ENCODE assay signal across 9 cellular contexts in the genomic region with DNA sequence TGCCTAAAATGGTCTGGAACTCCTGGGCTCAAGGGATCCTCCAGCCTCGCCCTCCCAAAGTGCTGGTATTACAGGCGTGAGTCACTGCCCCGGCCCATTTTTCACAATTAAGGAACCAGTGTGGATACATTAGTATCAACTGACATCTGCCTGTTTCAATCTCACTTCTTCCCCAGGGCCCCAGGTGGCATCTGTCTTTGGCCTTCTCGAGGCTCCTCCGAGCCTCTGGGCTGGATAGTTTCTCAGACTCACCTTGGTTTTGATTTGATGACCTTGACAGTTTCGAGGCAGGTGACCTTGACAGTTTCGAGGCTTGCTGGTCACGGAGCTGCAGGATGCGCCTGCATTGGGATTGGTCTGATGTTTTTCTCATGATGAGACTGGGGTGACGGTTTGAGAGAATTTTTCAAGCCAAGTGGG. TPM values are rescaled to one million over a fixed set of nuclear protein-coding genes. Genes with fewer than 3 reads are reported as not detected.
DNase-seq lines count a peak whose midpoint lies in the region; ATAC-seq and TF ChIP-seq lines count a peak whose summit lies in the region.
"Had no signal": no experiment of that assay in that cellular context is flagged by ENCODE, and none has a peak within 500 bp of the region (broad histone marks: within the 10 kb centered on the region; RNA-seq: fewer than 3 reads in every experiment).

No MANE protein-coding gene starts in this region.

- no peak for TF ChIP-seq CTCF in C4-2B (conservative IDR thresholded peaks at IDR 0.05)

- peak overlapping the region; percentile 78 for H3K27ac ChIP-seq in C4-2B

- ATAC-seq in GM21381 (IDR thresholded peaks at IDR 0.05; ENCODE audit: unreplicated experiment) (peak; percentile 43), GM19455 (IDR thresholded peaks at IDR 0.05; ENCODE audit: unreplicated experiment) (no peak)

- peak; percentile 66 for DNase-seq in NCI-H2171 (lab: John Stamatoyannopoulos, UW)
- DNase-seq in fibroblast of gingiva (ENCODE audit: low read depth) = peak; percentile 21
- DNase-seq in H4 (ENCODE audit: low spot score) = no peak
- DNase-seq in DMS153 (lab: John Stamatoyannopoulos, UW) = no peak
- no peak for DNase-seq in amygdala (lab: John Stamatoyannopoulos, UW)
- DNase-seq: NK-92 treated with Interleukin-12 subunit alpha and Interleukin-12 subunit beta, amount 100 ng/mL, for 24 hours had no signal

RNA-seq across cellular contexts. Expression of a gene that starts 41.0 kb away (rescaled TPM):
- total RNA-seq in H4 (2014; rRNA removed; shearing (Covaris generic)) = 17.9 and 21.5 TPM in 2 replicates

Comparison
In these comparisons a context has a peak if more than half of its experiments do, and no peak if none do; other contexts are left out.
1. DNase-seq: peak in NCI-H2171 (single experiment) and fibroblast of gingiva (single experiment); none in H4 (single experiment), DMS153 (single experiment) and amygdala (0 of 56).